17 cellular contexts compared by ENCODE assay signal in the genomic region with DNA sequence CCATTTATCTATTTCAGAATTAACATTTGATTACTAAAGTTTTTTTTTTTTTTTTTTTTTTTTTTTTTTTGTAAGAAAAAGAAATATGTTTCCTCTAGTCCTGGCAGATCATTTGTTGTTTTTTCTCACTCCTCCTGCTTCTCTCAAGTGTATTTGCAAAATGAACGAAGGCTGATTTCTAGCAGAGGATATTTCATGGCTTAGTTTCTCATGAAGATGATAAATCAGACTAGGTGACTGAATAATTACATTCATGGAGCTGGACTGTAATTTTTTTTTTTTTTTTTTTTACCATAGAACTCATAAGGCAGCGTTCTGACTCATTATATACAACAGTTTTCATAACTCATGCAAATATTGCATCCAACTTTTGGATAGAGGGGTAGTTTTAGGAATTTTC.
A peak's percentile ranks its signal among the peaks of the same experiment; 100 is the strongest.
DNase-seq lines count a peak whose midpoint lies in the region; ATAC-seq and TF ChIP-seq lines count a peak whose summit lies in the region.
"Had no signal": no experiment of that assay in that cellular context is flagged by ENCODE, and none has a peak within 500 bp of the region (broad histone marks: within the 10 kb centered on the region; RNA-seq: fewer than 3 reads in every experiment).

No MANE protein-coding gene starts in this region.

- no peaks in the 10 kb centered on the region for H3K27me3 Mint-ChIP-seq in glutamatergic neuron (ENCODE audit: unreplicated experiment)
- peaks cover 2% of the 10 kb centered on the region for H3K27me3 Mint-ChIP-seq in activated T-helper 17 cell treated with anti-CD3 and anti-CD28 coated beads, Interleukin-2, amount 50 U/mL, for 72 hours
- H3K27me3 Mint-ChIP-seq: CD4-positive, alpha-beta memory T cell had no signal

- no peak for TF ChIP-seq EP300 in esophagus muscularis mucosa (IDR thresholded peaks at IDR 0.05)

- no peaks in the 10 kb centered on the region for H3K79me2 ChIP-seq in mammary epithelial cell (ENCODE audit: insufficient read depth, low read length)

- dilution Hi-C loops in mammary epithelial cell (cut with HindIII; ENCODE audit: low sequenced_read_pairs): no loop called here

- peak overlapping the region; percentile 15 for H3K27ac ChIP-seq in mammary epithelial cell (ENCODE audit: insufficient read depth, low read depth, low read length)
- H3K27ac ChIP-seq in breast epithelium: no peak overlapping the region
- H3K27ac ChIP-seq in WERI-Rb-1: peak overlapping the region; percentile 53
- no peak overlapping the region for H3K27ac ChIP-seq in prostate gland
- no peak overlapping the region for H3K27ac ChIP-seq in esophagus muscularis mucosa (replicated peaks in 1 of 4)

- TF ChIP-seq POLR2A in breast epithelium (IDR thresholded peaks at IDR 0.05): no peak
- TF ChIP-seq POLR2A in prostate gland (IDR thresholded peaks at IDR 0.05): no peak
- TF ChIP-seq POLR2A in esophagus muscularis mucosa (IDR thresholded peaks at IDR 0.05; ENCODE audit: low read depth): no peak

- no peaks in the 10 kb centered on the region for H3K36me3 ChIP-seq in mammary epithelial cell (ENCODE audit: insufficient read depth, low read length)
- no peaks in the 10 kb centered on the region for H3K36me3 ChIP-seq in breast epithelium
- H3K36me3 ChIP-seq in WERI-Rb-1: no peaks in the 10 kb centered on the region
- no peaks in the 10 kb centered on the region for H3K36me3 ChIP-seq in skeletal muscle satellite cell (ENCODE audit: insufficient read depth, low read length)
- H3K36me3 ChIP-seq in prostate gland: no peaks in the 10 kb centered on the region
- no peaks in the 10 kb centered on the region for H3K36me3 ChIP-seq in esophagus muscularis mucosa

- in situ Hi-C loops in mammary epithelial cell (cut with MboI; ENCODE audit: low sequenced_read_pairs in 2 of 2): no loop called here

- DNase-seq in mammary epithelial cell (no peak), breast epithelium (ENCODE audit: low spot score in 2 of 2) (no peak), WERI-Rb-1 (no peak), glutamatergic neuron (no peak), prostate gland (ENCODE audit: low spot score) (no peak), esophagus muscularis mucosa (ENCODE audit: extremely low spot score) (no peak)
- DNase-seq: 8988T; Calu3; CD4-positive, alpha-beta memory T cell; DMS79; NCI-H1048; NCI-H1436 treated with DMSO at 0.1 percent for 48 hours; NCI-H2081; NCI-H510A had no signal

- peak overlapping the region; percentile 72 for H3K4me2 ChIP-seq in mammary epithelial cell (ENCODE audit: insufficient read depth, low read depth, low read length)
- peak overlapping the region; percentile 12 for H3K4me2 ChIP-seq in skeletal muscle satellite cell (ENCODE audit: low read length)

- H3K4me3 ChIP-seq in mammary epithelial cell (replicated peaks in 1 of 3; ENCODE audit: insufficient read depth in 1 of 3, low read depth in 2 of 3, low read length in 3 of 3) (no peak overlapping the region), breast epithelium (no peak overlapping the region), WERI-Rb-1 (ENCODE audit: low read depth, low read length) (no peak overlapping the region), skeletal muscle satellite cell (ENCODE audit: low read length) (no peak overlapping the region), prostate gland (no peak overlapping the region), esophagus muscularis mucosa (no peak overlapping the region)

- no peak overlapping the region for H3K4me3 Mint-ChIP-seq in glutamatergic neuron (ENCODE audit: unreplicated experiment)
- no peak overlapping the region for H3K4me3 Mint-ChIP-seq in activated T-helper 17 cell treated with anti-CD3 and anti-CD28 coated beads, Interleukin-2, amount 50 U/mL, for 72 hours
- H3K4me3 Mint-ChIP-seq: CD4-positive, alpha-beta memory T cell had no signal

- no peak overlapping the region for H3K9ac ChIP-seq in mammary epithelial cell (ENCODE audit: insufficient read depth, low read length)
- no peak overlapping the region for H3K9ac ChIP-seq in skeletal muscle satellite cell (ENCODE audit: low read depth, low read length)

- intact Hi-C loops in mammary epithelial cell (cut with micrococcal nuclease) (loop anchor here (2.0 to 10.0 kb wide), 3 partner anchors 58 to 420 kb away; no protein-coding TSS in a partner anchor), breast epithelium (cut with DNase I; ENCODE audit: low total_unique reads) (no loop called here), prostate gland (cut with DNase I) (no loop called here), esophagus muscularis mucosa (cut with DNase I) (no loop called here)

- no peak for ATAC-seq in activated T-helper 17 cell treated with anti-CD3 and anti-CD28 coated beads, Interleukin-2, amount 50 U/mL, for 72 hours (replicated peaks)

- H3K36me3 Mint-ChIP-seq in glutamatergic neuron (ENCODE audit: unreplicated experiment): no peaks in the 10 kb centered on the region
- no peaks in the 10 kb centered on the region for H3K36me3 Mint-ChIP-seq in activated T-helper 17 cell treated with anti-CD3 and anti-CD28 coated beads, Interleukin-2, amount 50 U/mL, for 72 hours (ENCODE audit: low read depth)
- H3K36me3 Mint-ChIP-seq: CD4-positive, alpha-beta memory T cell had no signal

- peaks cover 1% of the 10 kb centered on the region for H3K9me3 Mint-ChIP-seq in glutamatergic neuron (ENCODE audit: unreplicated experiment)
- H3K9me3 Mint-ChIP-seq in activated T-helper 17 cell treated with anti-CD3 and anti-CD28 coated beads, Interleukin-2, amount 50 U/mL, for 72 hours: no peaks in the 10 kb centered on the region
- H3K9me3 Mint-ChIP-seq: HFFc6 had no signal

- no peak overlapping the region for H2AFZ ChIP-seq in mammary epithelial cell (ENCODE audit: low read depth, low read length)

- CTCF ChIA-PET in mammary epithelial cell (lab: Charles Lee; ENCODE audit: low non-redundant PET): interaction anchor here (1.7 kb wide), 1 partner anchor 87 kb away, joined by 6 read pairs; no protein-coding TSS in a partner anchor

- H3K27me3 ChIP-seq in mammary epithelial cell (ENCODE audit: insufficient read depth, low read length) (no peaks in the 10 kb centered on the region), breast epithelium (no peaks in the 10 kb centered on the region), WERI-Rb-1 (ENCODE audit: insufficient read depth, low read depth, severe bottlenecking) (no peaks in the 10 kb centered on the region), skeletal muscle satellite cell (ENCODE audit: control insufficient read depth, insufficient read depth, low read length) (no peaks in the 10 kb centered on the region), prostate gland (replicated peaks; ENCODE audit: insufficient read depth) (no peaks in the 10 kb centered on the region), esophagus muscularis mucosa (no peaks in the 10 kb centered on the region)

- H3K27ac Mint-ChIP-seq in glutamatergic neuron (ENCODE audit: unreplicated experiment): peak overlapping the region; percentile 80
- H3K27ac Mint-ChIP-seq in activated T-helper 17 cell treated with anti-CD3 and anti-CD28 coated beads, Interleukin-2, amount 50 U/mL, for 72 hours: no peak overlapping the region
- H3K27ac Mint-ChIP-seq: CD4-positive, alpha-beta memory T cell had no signal

- H3K4me1 Mint-ChIP-seq in glutamatergic neuron (ENCODE audit: low read depth, unreplicated experiment): peaks cover 32% of the 10 kb centered on the region
- no peaks in the 10 kb centered on the region for H3K4me1 Mint-ChIP-seq in activated T-helper 17 cell treated with anti-CD3 and anti-CD28 coated beads, Interleukin-2, amount 50 U/mL, for 72 hours
- H3K4me1 Mint-ChIP-seq: CD4-positive, alpha-beta memory T cell had no signal

- H3K9me3 ChIP-seq in mammary epithelial cell (replicated peaks; ENCODE audit: insufficient read depth, low read length) (no peaks in the 10 kb centered on the region), breast epithelium (no peaks in the 10 kb centered on the region), WERI-Rb-1 (ENCODE audit: severe bottlenecking) (peaks cover 3% of the 10 kb centered on the region), skeletal muscle satellite cell (replicated peaks; ENCODE audit: low read length) (no peaks in the 10 kb centered on the region), prostate gland (no peaks in the 10 kb centered on the region), esophagus muscularis mucosa (no peaks in the 10 kb centered on the region)

- H4K20me1 ChIP-seq in mammary epithelial cell (ENCODE audit: insufficient read depth, low read length): no peaks in the 10 kb centered on the region

- H3K4me1 ChIP-seq in mammary epithelial cell (ENCODE audit: insufficient read depth, low read length) (peaks cover 21% of the 10 kb centered on the region), breast epithelium (no peaks in the 10 kb centered on the region), skeletal muscle satellite cell (ENCODE audit: control insufficient read depth, insufficient read depth, low read length) (peaks cover 12% of the 10 kb centered on the region), prostate gland (replicated peaks) (no peaks in the 10 kb centered on the region), esophagus muscularis mucosa (peaks cover 0 to 17% (median 12%) of the 10 kb centered on the region in 4 donors)

- no TSS peak for BruUV-seq in mammary epithelial cell (replicated peaks; lab: Mats Ljungman, UMichigan)

- TF ChIP-seq CTCF in mammary epithelial cell (conservative IDR thresholded peaks at IDR 0.05 in 1 of 2, IDR thresholded peaks at IDR 0.05 in 1 of 2; ENCODE audit: extremely low read depth in 1 of 2, insufficient read depth in 1 of 2, low read depth in 1 of 2, low read length in 2 of 2): no peak
- no peak for TF ChIP-seq CTCF in breast epithelium (IDR thresholded peaks at IDR 0.05)
- no peak for TF ChIP-seq CTCF in WERI-Rb-1 (IDR thresholded peaks at IDR 0.05; ENCODE audit: low read depth, low read length)
- TF ChIP-seq CTCF in glutamatergic neuron (IDR thresholded peaks at IDR 0.05; ENCODE audit: partially characterized antibody, unreplicated experiment): no peak
- no peak for TF ChIP-seq CTCF in prostate gland (IDR thresholded peaks at IDR 0.05)
- no peak for TF ChIP-seq CTCF in esophagus muscularis mucosa (IDR thresholded peaks at IDR 0.05)

- 100% methylated on average over 2 of the region's 2 CpGs for WGBS in mammary epithelial cell (ENCODE audit: low coverage, missing lambda C conversion rate)
- WGBS in prostate gland: 90% methylated on average over 2 of the region's 2 CpGs
- 71% methylated on average over 2 of the region's 2 CpGs for WGBS in esophagus muscularis mucosa

Comparison
In these comparisons a context has a peak if more than half of its experiments do, and no peak if none do; other contexts are left out.
1. H3K27ac ChIP-seq: peak in mammary epithelial cell (single experiment) and WERI-Rb-1 (single experiment); none in breast epithelium (0 of 2), prostate gland (0 of 2) and esophagus muscularis mucosa (0 of 4).